Comparison of ENCODE assay signal across 1 cellular context in the genomic region with DNA sequence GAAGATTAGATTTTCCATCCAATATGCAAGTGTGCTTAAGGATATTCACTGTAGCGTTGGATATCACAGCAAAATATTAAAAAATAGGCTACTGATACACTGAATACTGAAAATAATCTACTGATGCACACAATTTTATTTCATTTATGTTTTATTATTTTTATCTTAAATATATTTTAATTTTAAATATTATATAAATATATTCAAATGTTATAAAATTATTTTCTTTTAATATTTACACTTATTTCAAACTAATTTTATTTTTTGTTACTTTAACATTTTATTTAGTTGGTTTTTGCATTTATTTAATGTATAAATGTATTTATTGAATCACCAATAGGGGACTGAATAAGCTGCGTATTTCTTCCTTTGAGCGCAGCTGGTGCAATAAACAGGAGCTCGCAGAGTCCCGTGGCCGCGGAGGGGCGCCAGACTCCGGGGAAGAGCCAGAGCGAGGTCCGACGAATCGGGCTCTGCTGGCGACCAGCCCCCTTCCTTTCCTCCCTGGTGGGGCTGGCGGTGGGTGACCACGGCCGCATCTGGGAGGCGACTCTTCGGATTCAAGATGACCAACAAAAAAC.
TF ChIP-seq lines count a peak whose summit lies in the region.

No MANE protein-coding gene starts in this region.

TF ChIP-seq in HepG2, 621 proteins besides CTCF, POLR2A, EP300 and RAD21:
- TF ChIP-seq ZNF572 (CRISPR knock-in tag; IDR thresholded peaks at IDR 0.05) = no peak
- 0 out of 4 replicates have a peak, but pooled peaks of 1 of the 2 experiments have one; percentile 22 for TF ChIP-seq HMGXB4 (CRISPR knock-in tag; IDR thresholded peaks at IDR 0.05; ENCODE audit: borderline replicate concordance in 1 of 2, low read depth in 1 of 2)
- TF ChIP-seq HDAC6 (IDR thresholded peaks at IDR 0.05; ENCODE audit: low read depth, low read length) = no peak
- peak; percentile 43; the same call in 1 of the 2 replicates for TF ChIP-seq PATZ1 (CRISPR knock-in tag; IDR thresholded peaks at IDR 0.05)
- TF ChIP-seq NFYC (CRISPR knock-in tag; IDR thresholded peaks at IDR 0.05) = no peak
- no peak for TF ChIP-seq ZKSCAN5 (CRISPR knock-in tag; IDR thresholded peaks at IDR 0.05)
- TF ChIP-seq HNRNPLL (IDR thresholded peaks at IDR 0.05; ENCODE audit: low read depth, low read length, poor library complexity, severe bottlenecking) = peak; percentile 52
- TF ChIP-seq, protein P1, sequence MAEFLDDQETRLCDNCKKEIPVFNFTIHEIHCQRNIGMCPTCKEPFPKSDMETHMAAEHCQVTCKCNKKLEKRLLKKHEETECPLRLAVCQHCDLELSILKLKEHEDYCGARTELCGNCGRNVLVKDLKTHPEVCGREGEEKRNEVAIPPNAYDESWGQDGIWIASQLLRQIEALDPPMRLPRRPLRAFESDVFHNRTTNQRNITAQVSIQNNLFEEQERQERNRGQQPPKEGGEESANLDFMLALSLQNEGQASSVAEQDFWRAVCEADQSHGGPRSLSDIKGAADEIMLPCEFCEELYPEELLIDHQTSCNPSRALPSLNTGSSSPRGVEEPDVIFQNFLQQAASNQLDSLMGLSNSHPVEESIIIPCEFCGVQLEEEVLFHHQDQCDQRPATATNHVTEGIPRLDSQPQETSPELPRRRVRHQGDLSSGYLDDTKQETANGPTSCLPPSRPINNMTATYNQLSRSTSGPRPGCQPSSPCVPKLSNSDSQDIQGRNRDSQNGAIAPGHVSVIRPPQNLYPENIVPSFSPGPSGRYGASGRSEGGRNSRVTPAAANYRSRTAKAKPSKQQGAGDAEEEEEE (CRISPR knock-in tag; IDR thresholded peaks at IDR 0.05; ENCODE audit: borderline replicate concordance) = no peak
- TF ChIP-seq, protein P2, sequence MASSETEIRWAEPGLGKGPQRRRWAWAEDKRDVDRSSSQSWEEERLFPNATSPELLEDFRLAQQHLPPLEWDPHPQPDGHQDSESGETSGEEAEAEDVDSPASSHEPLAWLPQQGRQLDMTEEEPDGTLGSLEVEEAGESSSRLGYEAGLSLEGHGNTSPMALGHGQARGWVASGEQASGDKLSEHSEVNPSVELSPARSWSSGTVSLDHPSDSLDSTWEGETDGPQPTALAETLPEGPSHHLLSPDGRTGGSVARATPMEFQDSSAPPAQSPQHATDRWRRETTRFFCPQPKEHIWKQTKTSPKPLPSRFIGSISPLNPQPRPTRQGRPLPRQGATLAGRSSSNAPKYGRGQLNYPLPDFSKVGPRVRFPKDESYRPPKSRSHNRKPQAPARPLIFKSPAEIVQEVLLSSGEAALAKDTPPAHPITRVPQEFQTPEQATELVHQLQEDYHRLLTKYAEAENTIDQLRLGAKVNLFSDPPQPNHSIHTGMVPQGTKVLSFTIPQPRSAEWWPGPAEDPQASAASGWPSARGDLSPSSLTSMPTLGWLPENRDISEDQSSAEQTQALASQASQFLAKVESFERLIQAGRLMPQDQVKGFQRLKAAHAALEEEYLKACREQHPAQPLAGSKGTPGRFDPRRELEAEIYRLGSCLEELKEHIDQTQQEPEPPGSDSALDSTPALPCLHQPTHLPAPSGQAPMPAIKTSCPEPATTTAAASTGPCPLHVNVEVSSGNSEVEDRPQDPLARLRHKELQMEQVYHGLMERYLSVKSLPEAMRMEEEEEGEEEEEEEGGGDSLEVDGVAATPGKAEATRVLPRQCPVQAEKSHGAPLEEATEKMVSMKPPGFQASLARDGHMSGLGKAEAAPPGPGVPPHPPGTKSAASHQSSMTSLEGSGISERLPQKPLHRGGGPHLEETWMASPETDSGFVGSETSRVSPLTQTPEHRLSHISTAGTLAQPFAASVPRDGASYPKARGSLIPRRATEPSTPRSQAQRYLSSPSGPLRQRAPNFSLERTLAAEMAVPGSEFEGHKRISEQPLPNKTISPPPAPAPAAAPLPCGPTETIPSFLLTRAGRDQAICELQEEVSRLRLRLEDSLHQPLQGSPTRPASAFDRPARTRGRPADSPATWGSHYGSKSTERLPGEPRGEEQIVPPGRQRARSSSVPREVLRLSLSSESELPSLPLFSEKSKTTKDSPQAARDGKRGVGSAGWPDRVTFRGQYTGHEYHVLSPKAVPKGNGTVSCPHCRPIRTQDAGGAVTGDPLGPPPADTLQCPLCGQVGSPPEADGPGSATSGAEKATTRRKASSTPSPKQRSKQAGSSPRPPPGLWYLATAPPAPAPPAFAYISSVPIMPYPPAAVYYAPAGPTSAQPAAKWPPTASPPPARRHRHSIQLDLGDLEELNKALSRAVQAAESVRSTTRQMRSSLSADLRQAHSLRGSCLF (CRISPR knock-in tag; IDR thresholded peaks at IDR 0.05; ENCODE audit: borderline replicate concordance) = no peak
- peak; percentile 25; the same call in 1 of the 2 replicates for TF ChIP-seq GABPB1 (CRISPR knock-in tag; IDR thresholded peaks at IDR 0.05)
- TF ChIP-seq RELA (CRISPR knock-in tag; IDR thresholded peaks at IDR 0.05) = no peak
- no peak for TF ChIP-seq ZNF382 (CRISPR knock-in tag; IDR thresholded peaks at IDR 0.05; ENCODE audit: borderline replicate concordance)
- TF ChIP-seq STAG1 (CRISPR knock-in tag; IDR thresholded peaks at IDR 0.05) = peak; percentile 61
- no peak for TF ChIP-seq PHB2 (IDR thresholded peaks at IDR 0.05; ENCODE audit: partially characterized antibody)
- TF ChIP-seq MAFK (conservative IDR thresholded peaks at IDR 0.05 in 1 of 2, IDR thresholded peaks at IDR 0.05 in 1 of 2; ENCODE audit: low read length in 2 of 2) = no peak
- TF ChIP-seq, protein P3, sequence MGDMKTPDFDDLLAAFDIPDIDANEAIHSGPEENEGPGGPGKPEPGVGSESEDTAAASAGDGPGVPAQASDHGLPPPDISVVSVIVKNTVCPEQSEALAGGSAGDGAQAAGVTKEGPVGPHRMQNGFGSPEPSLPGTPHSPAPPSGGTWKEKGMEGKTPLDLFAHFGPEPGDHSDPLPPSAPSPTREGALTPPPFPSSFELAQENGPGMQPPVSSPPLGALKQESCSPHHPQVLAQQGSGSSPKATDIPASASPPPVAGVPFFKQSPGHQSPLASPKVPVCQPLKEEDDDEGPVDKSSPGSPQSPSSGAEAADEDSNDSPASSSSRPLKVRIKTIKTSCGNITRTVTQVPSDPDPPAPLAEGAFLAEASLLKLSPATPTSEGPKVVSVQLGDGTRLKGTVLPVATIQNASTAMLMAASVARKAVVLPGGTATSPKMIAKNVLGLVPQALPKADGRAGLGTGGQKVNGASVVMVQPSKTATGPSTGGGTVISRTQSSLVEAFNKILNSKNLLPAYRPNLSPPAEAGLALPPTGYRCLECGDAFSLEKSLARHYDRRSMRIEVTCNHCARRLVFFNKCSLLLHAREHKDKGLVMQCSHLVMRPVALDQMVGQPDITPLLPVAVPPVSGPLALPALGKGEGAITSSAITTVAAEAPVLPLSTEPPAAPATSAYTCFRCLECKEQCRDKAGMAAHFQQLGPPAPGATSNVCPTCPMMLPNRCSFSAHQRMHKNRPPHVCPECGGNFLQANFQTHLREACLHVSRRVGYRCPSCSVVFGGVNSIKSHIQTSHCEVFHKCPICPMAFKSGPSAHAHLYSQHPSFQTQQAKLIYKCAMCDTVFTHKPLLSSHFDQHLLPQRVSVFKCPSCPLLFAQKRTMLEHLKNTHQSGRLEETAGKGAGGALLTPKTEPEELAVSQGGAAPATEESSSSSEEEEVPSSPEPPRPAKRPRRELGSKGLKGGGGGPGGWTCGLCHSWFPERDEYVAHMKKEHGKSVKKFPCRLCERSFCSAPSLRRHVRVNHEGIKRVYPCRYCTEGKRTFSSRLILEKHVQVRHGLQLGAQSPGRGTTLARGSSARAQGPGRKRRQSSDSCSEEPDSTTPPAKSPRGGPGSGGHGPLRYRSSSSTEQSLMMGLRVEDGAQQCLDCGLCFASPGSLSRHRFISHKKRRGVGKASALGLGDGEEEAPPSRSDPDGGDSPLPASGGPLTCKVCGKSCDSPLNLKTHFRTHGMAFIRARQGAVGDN (CRISPR knock-in tag; IDR thresholded peaks at IDR 0.05) = peak; percentile 49; the same call in 1 of the 2 replicates
- 0 out of 4 replicates have a peak, but pooled peaks of 1 of the 2 experiments have one; percentile 18 for TF ChIP-seq ATF4 (CRISPR knock-in tag; IDR thresholded peaks at IDR 0.05)
- peak; percentile 46; the same call in 1 of the 2 replicates for TF ChIP-seq KDM2A (CRISPR knock-in tag; IDR thresholded peaks at IDR 0.05; ENCODE audit: borderline replicate concordance, low read depth)
- TF ChIP-seq, protein P4, sequence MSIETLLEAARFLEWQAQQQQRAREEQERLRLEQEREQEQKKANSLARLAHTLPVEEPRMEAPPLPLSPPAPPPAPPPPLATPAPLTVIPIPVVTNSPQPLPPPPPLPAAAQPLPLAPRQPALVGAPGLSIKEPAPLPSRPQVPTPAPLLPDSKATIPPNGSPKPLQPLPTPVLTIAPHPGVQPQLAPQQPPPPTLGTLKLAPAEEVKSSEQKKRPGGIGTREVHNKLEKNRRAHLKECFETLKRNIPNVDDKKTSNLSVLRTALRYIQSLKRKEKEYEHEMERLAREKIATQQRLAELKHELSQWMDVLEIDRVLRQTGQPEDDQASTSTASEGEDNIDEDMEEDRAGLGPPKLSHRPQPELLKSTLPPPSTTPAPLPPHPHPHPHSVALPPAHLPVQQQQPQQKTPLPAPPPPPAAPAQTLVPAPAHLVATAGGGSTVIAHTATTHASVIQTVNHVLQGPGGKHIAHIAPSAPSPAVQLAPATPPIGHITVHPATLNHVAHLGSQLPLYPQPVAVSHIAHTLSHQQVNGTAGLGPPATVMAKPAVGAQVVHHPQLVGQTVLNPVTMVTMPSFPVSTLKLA (IDR thresholded peaks at IDR 0.05) = no peak
- no peak for TF ChIP-seq ARHGAP35 (CRISPR knock-in tag; IDR thresholded peaks at IDR 0.05; ENCODE audit: borderline replicate concordance)
- no peak for TF ChIP-seq FOXK2 (IDR thresholded peaks at IDR 0.05)
- no peak for TF ChIP-seq ZBTB1 (CRISPR knock-in tag; IDR thresholded peaks at IDR 0.05; ENCODE audit: borderline replicate concordance)
- no peak for TF ChIP-seq TCF7L2 (IDR thresholded peaks at IDR 0.05; ENCODE audit: low read depth, low read length)
- TF ChIP-seq ZNF510 (CRISPR knock-in tag; IDR thresholded peaks at IDR 0.05; ENCODE audit: low read depth) = no peak
